1 cellular context compared by ENCODE assay signal in genomic region chr6:166872431-166873139, GRCh38.
TF ChIP-seq lines count a peak whose summit lies in the region.

No MANE protein-coding gene starts in this region.

TF ChIP-seq in GM23338, 12 proteins besides CTCF, POLR2A, EP300 and RAD21 (continued from another document):
- TF ChIP-seq ZNF462 (CRISPR knock-in tag; IDR thresholded peaks at IDR 0.05) (no peak), ZNF114 (CRISPR knock-in tag; IDR thresholded peaks at IDR 0.05) (no peak), EZH2 (IDR thresholded peaks at IDR 0.05; ENCODE audit: low read depth, unreplicated experiment) (no peak), ZNF331 (CRISPR knock-in tag; IDR thresholded peaks at IDR 0.05; ENCODE audit: low read depth) (no peak), NANOG (IDR thresholded peaks at IDR 0.05; ENCODE audit: borderline replicate concordance) (no peak), STAT1 (IDR thresholded peaks at IDR 0.05; ENCODE audit: unreplicated experiment) (no peak), EZH2phosphoT487 (IDR thresholded peaks at IDR 0.05; ENCODE audit: unreplicated experiment) (no peak), ETS1 (IDR thresholded peaks at IDR 0.05) (no peak), REST (IDR thresholded peaks at IDR 0.05; ENCODE audit: unreplicated experiment) (no peak), POLR2AphosphoS5 (IDR thresholded peaks at IDR 0.05; ENCODE audit: low read depth) (no peak), CREB1 (CRISPR knock-in tag; IDR thresholded peaks at IDR 0.05; ENCODE audit: low read depth) (no peak)
